8 cellular contexts compared by ENCODE assay signal in the genomic region with DNA sequence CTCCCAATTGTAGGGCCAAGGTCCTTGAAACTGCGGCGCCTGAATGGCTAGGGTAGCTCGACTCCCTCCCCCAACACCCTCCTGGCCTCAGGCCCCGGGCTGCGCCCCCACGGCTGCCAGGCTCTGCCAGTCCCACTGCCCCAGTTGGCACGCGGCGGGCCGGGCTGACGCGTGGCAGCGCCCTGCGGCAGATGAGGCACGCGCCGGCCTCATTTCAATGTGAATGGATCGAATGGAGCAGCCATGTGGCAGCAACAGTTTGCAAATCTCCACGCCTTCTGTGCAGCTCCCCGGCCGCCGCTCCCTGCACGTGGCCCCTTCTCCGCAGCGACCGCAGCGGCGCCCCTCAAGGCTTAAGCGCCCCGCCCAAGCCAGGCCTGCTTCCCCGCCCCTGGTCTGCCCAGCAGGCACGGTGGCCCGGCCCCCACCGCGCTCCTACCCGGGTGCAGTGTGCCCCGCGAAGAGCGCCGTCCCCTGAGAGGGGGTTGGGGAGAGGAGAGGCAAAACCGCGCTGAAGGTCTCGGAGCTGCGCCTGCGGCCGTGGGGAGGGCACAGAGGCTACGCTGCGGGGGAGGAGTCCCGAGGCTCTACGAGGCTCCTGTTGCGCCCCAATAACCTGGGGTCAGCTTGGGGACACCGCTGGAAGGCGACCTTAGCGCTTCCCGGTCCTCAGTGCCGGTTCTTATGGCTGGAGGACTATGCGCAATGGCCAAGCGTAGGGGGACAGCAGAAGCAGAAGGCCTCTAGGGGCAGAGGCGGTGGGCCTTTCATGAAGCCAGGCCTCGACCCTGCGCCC. TPM values are rescaled to one million over a fixed set of nuclear protein-coding genes. Genes with fewer than 3 reads are reported as not detected.
A peak's percentile ranks its signal among the peaks of the same experiment; 100 is the strongest.
DNase-seq lines count a peak whose midpoint lies in the region; ATAC-seq and TF ChIP-seq lines count a peak whose summit lies in the region.

No MANE protein-coding gene starts in this region.

- CTCF ChIA-PET in SK-N-SH (lab: Yijun Ruan, JAX): interaction anchor here (0.7 to 33.6 kb wide), 7 partner anchors 11 to 259 kb away, joined by 3 to 675 read pairs (median 3); partner anchors contain the start of gene VPS18

- H3F3A ChIP-seq in SK-N-SH (replicated peaks; ENCODE audit: insufficient read depth): no peaks in the 10 kb centered on the region

- intact Hi-C loops in sigmoid colon (cut with DNase I): no loop called here

- no peaks in the 10 kb centered on the region for H3K9me2 ChIP-seq in SK-N-SH

- DNase-seq in NCI-H1436 (lab: John Stamatoyannopoulos, UW) (peak; percentile 44), NCI-H1436 treated with DMSO at 0.1 percent for 48 hours (lab: John Stamatoyannopoulos, UW) (no peak), SK-N-SH (peak; percentile 72), fibroblast of pulmonary artery (ENCODE audit: low read depth) (no peak), sigmoid colon (no peak), amniotic stem cell (lab: John Stamatoyannopoulos, UW) (no peak)

- peak overlapping the region; percentile 71; the same call in 1 of the 2 replicates for H3K4me2 ChIP-seq in SK-N-SH

- H3K79me2 ChIP-seq in SK-N-SH (ENCODE audit: insufficient read depth): no peaks in the 10 kb centered on the region

- H3K9me3 ChIP-seq in SK-N-SH: no peaks in the 10 kb centered on the region
- no peaks in the 10 kb centered on the region for H3K9me3 ChIP-seq in sigmoid colon

- TF ChIP-seq RAD21 in SK-N-SH (IDR thresholded peaks at IDR 0.05; ENCODE audit: low read length): no peak

- peaks cover 48% of the 10 kb centered on the region for H3K27me3 ChIP-seq in SK-N-SH (ENCODE audit: insufficient read depth)
- H3K27me3 ChIP-seq in sigmoid colon: peaks cover 58 to 60% (median 59%) of the 10 kb centered on the region in 3 donors

- POLR2A ChIA-PET in SK-N-SH (lab: Yijun Ruan, JAX): interaction anchor here (1.0 kb wide), 1 partner anchor 16 kb away, joined by 4 read pairs; no protein-coding TSS in a partner anchor

- H3K9ac ChIP-seq in SK-N-SH: no peak overlapping the region

- no peaks in the 10 kb centered on the region for H3K36me3 ChIP-seq in SK-N-SH (replicated peaks in 1 of 2; ENCODE audit: control insufficient read depth in 1 of 2, insufficient read depth in 2 of 2, low read length in 1 of 2)
- H3K36me3 ChIP-seq in sigmoid colon: no peaks in the 10 kb centered on the region

- no peak for ATAC-seq in GM18517 (IDR thresholded peaks at IDR 0.05; ENCODE audit: unreplicated experiment)
- ATAC-seq in GM19023 (IDR thresholded peaks at IDR 0.05; ENCODE audit: unreplicated experiment): no peak

- H3K4me3 ChIP-seq in SK-N-SH (ENCODE audit: low read depth in 2 of 2, low read length in 1 of 2): peak overlapping the region in 1 of 2 experiments; percentile 26; a peak in 1 of 4 replicates
- peak overlapping the region; percentile 7 for H3K4me3 ChIP-seq in fibroblast of pulmonary artery (replicated peaks; ENCODE audit: low read depth, low read length)
- peak overlapping the region in 3 of 4 donors; percentile 8 to 31 (median 30) for H3K4me3 ChIP-seq in sigmoid colon

- H3K27ac ChIP-seq in SK-N-SH (ENCODE audit: low read depth in 2 of 2, low read length in 1 of 2) (no peak overlapping the region), sigmoid colon (no peak overlapping the region)

- TF ChIP-seq POLR2A in sigmoid colon (IDR thresholded peaks at IDR 0.05): no peak

- peak overlapping the region; percentile 22; the same call in 1 of the 2 replicates for H2AFZ ChIP-seq in SK-N-SH (ENCODE audit: low read depth)

- H4K20me1 ChIP-seq in SK-N-SH (ENCODE audit: insufficient read depth): no peaks in the 10 kb centered on the region

- H3K4me1 ChIP-seq in SK-N-SH (ENCODE audit: control insufficient read depth in 1 of 2, insufficient read depth in 2 of 2, low read depth in 1 of 2, low read length in 1 of 2) (peaks cover 17 to 41% of the 10 kb centered on the region in 2 experiments; a peak in 2 of 4 replicates), sigmoid colon (peaks cover 0 to 55% (median 54%) of the 10 kb centered on the region in 4 donors)

- no peak for TF ChIP-seq CTCF in SK-N-SH (IDR thresholded peaks at IDR 0.05)
- TF ChIP-seq CTCF in fibroblast of pulmonary artery (IDR thresholded peaks at IDR 0.05; ENCODE audit: low read length, missing control alignments): no peak
- TF ChIP-seq CTCF in sigmoid colon (IDR thresholded peaks at IDR 0.05): no peak

- TF ChIP-seq EP300 in SK-N-SH (IDR thresholded peaks at IDR 0.05; ENCODE audit: borderline replicate concordance in 1 of 2, low read depth in 1 of 2, low read length in 1 of 2): no peak
- TF ChIP-seq EP300 in sigmoid colon (IDR thresholded peaks at IDR 0.05): no peak

- WGBS in SK-N-SH (ENCODE audit: low lambda C conversion rate): 10% methylated on average over 16 of the region's 61 CpGs
- WGBS in sigmoid colon, 2 donors: 4 to 8% methylated on average over 61 of the region's 61 CpGs

TF ChIP-seq in SK-N-SH, 30 proteins besides CTCF, POLR2A, EP300 and RAD21:
- TF ChIP-seq MXI1 (IDR thresholded peaks at IDR 0.05; ENCODE audit: low read depth, low read length): peak; percentile 70; the same call in 1 of the 2 replicates
- no peak for TF ChIP-seq TCF12 (IDR thresholded peaks at IDR 0.05)
- TF ChIP-seq, protein P1, sequence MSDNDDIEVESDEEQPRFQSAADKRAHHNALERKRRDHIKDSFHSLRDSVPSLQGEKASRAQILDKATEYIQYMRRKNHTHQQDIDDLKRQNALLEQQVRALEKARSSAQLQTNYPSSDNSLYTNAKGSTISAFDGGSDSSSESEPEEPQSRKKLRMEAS (IDR thresholded peaks at IDR 0.05; ENCODE audit: low read depth): peak; percentile 76
- no peak for TF ChIP-seq EZH2phosphoT487 (IDR thresholded peaks at IDR 0.05; ENCODE audit: borderline replicate concordance, low read depth)

RNA-seq across cellular contexts. Expression of gene DLL4, which starts 3.1 kb away (rescaled TPM):
- polyA plus RNA-seq in SK-N-SH (2012; rRNA removed): 0.03 TPM in 2 replicates
- 0.01 and 0.03 TPM in 2 replicates for polyA plus RNA-seq in SK-N-SH (2012; cell fraction: cytosol; rRNA removed)
- 0.13 and 0.14 TPM in 2 replicates for polyA plus RNA-seq in SK-N-SH (2012; cell fraction: nucleus; rRNA removed)
- 1 to 10 TPM; 3.5 to 5.4 (median 4.6) TPM for total RNA-seq in sigmoid colon
- polyA plus RNA-seq in sigmoid colon: 10 to 100 TPM in 1 of 3 donors, 1 to 10 TPM in 2; 1.6 to 12.2 (median 3.6) TPM

RNA-seq across cellular contexts. Expression of gene CHAC1, which starts 27.2 kb away (rescaled TPM):
- 9.3 and 12.3 TPM in 2 replicates for polyA plus RNA-seq in SK-N-SH (2012; rRNA removed)
- polyA plus RNA-seq in SK-N-SH (2012; cell fraction: cytosol; rRNA removed): 4.5 and 6.0 TPM in 2 replicates
- polyA plus RNA-seq in SK-N-SH (2012; cell fraction: nucleus; rRNA removed): 8.1 and 10.9 TPM in 2 replicates
- total RNA-seq in sigmoid colon: 1 to 10 TPM in 3 of 4 donors, under 1 TPM in 1; 0.66 to 3.1 (median 2.4) TPM
- 10 to 100 TPM in 1 of 3 donors, 1 to 10 TPM in 2; 3.0 to 31.4 (median 8.3) TPM for polyA plus RNA-seq in sigmoid colon

RNA-seq across cellular contexts. Expression of gene VPS18, which starts 31.8 kb away (rescaled TPM):
- polyA plus RNA-seq in SK-N-SH (2012; rRNA removed): 13.5 and 14.1 TPM in 2 replicates
- polyA plus RNA-seq in SK-N-SH (2012; cell fraction: cytosol; rRNA removed): 4.9 and 8.1 TPM in 2 replicates
- polyA plus RNA-seq in SK-N-SH (2012; cell fraction: nucleus; rRNA removed): 20.3 TPM in 2 replicates
- 10 to 100 TPM; 17.4 to 19.6 (median 19.0) TPM for total RNA-seq in sigmoid colon
- 10 to 100 TPM in 1 of 3 donors, 1 to 10 TPM in 2; 4.8 to 15.1 (median 6.7) TPM for polyA plus RNA-seq in sigmoid colon

RNA-seq across cellular contexts. Expression of gene RHOV, which starts 52.0 kb away (rescaled TPM):
- polyA plus RNA-seq in SK-N-SH (2012; rRNA removed): 0.49 and 0.62 TPM in 2 replicates
- 0.55 TPM in 2 replicates for polyA plus RNA-seq in SK-N-SH (2012; cell fraction: cytosol; rRNA removed)
- 0.73 and 1.6 TPM in 2 replicates for polyA plus RNA-seq in SK-N-SH (2012; cell fraction: nucleus; rRNA removed)
- total RNA-seq in sigmoid colon: not detected
- polyA plus RNA-seq in sigmoid colon: 1 to 10 TPM; 4.8 to 8.1 (median 5.2) TPM

Comparison
In these comparisons a context has a peak if more than half of its experiments do, and no peak if none do; other contexts are left out.
1. DNase-seq: peak in NCI-H1436 (single experiment) and SK-N-SH (single experiment); none in NCI-H1436 treated with DMSO at 0.1 percent for 48 hours (single experiment), fibroblast of pulmonary artery (single experiment), sigmoid colon (single experiment) and amniotic stem cell (single experiment).